17 cellular contexts compared by ENCODE assay signal in the genomic region with DNA sequence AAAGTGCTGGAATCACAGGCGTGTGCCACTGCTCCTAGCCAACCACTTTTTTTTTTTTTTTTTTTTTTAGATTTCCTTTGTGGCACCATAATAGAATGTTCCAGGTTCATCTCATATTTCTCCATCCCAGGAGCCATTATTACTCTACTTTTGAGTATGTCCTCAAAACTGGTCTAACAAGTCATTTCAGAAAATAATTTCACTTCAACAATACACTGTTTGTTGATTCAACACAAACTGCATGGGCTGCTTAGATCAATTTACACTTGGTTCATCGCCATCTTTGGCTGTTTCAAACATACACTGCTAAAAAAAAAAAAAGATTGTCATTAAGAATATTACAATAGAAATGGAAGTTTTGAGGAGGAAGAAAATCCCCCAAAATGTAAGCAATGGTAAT. TPM values are rescaled to one million over a fixed set of nuclear protein-coding genes. Genes with fewer than 3 reads are reported as not detected.
DNase-seq lines count a peak whose midpoint lies in the region; ATAC-seq and TF ChIP-seq lines count a peak whose summit lies in the region.
"Had no signal": no experiment of that assay in that cellular context is flagged by ENCODE, and none has a peak within 500 bp of the region (broad histone marks: within the 10 kb centered on the region; RNA-seq: fewer than 3 reads in every experiment).

No MANE protein-coding gene starts in this region.

- H3K4me1 ChIP-seq in esophagus muscularis mucosa, result peaks cover 29 to 90% (median 67%) of the 10 kb centered on the region in 4 donors

- H3K4me3 ChIP-seq in esophagus muscularis mucosa, result no peak overlapping the region
- H3K4me3 ChIP-seq: right lobe of liver, upper lobe of left lung had no signal

- no peak for TF ChIP-seq EP300 in esophagus muscularis mucosa (IDR thresholded peaks at IDR 0.05)

- TF ChIP-seq CTCF in C4-2B (conservative IDR thresholded peaks at IDR 0.05) (no peak), esophagus muscularis mucosa (IDR thresholded peaks at IDR 0.05) (no peak)

- intact Hi-C loops in esophagus muscularis mucosa (cut with DNase I), result no loop called here

- DNase-seq in DMS79 treated with DMSO at 0.1 percent for 48 hours (lab: John Stamatoyannopoulos, UW), result peak; percentile 5
- peak; percentile 92 for DNase-seq in NCI-H748 (lab: John Stamatoyannopoulos, UW; ENCODE audit: unreplicated experiment)
- no peak for DNase-seq in esophagus muscularis mucosa (ENCODE audit: extremely low spot score)
- no peak for DNase-seq in stimulated activated CD4-positive, alpha-beta T cell treated with anti-CD3 and anti-CD28 coated beads, Interleukin-4, amount 100 ng/mL, for 24 hours
- DNase-seq in substantia nigra (lab: John Stamatoyannopoulos, UW), result no peak
- DNase-seq in activated CD4-positive, CD25-positive, alpha-beta regulatory T cell (lab: John Stamatoyannopoulos, UW), result no peak
- DNase-seq: activated B cell treated with CpG ODN at 0.5 μM for 24 hours; activated naive CD4-positive, alpha-beta T cell; DMS 273 treated with DMSO at 0.1 percent for 48 hours; mesendoderm; NCI-H446 treated with DMSO at 0.1 percent for 48 hours; right lobe of liver; stimulated activated CD4-positive, alpha-beta T cell treated with anti-CD3 and anti-CD28 coated beads, Interleukin-4, amount 100 ng/mL, for 1 hour; T-cell; upper lobe of left lung had no signal

- no peak for TF ChIP-seq POLR2A in esophagus muscularis mucosa (IDR thresholded peaks at IDR 0.05; ENCODE audit: low read depth)

- no peaks in the 10 kb centered on the region for H3K9me3 ChIP-seq in esophagus muscularis mucosa
- H3K9me3 ChIP-seq: right lobe of liver, upper lobe of left lung had no signal

- no peaks in the 10 kb centered on the region for H3K27me3 ChIP-seq in esophagus muscularis mucosa
- H3K27me3 ChIP-seq: right lobe of liver, upper lobe of left lung had no signal

- no peak for ATAC-seq in GM19397 (IDR thresholded peaks at IDR 0.05; ENCODE audit: unreplicated experiment)
- ATAC-seq: right lobe of liver, T-cell had no signal

- peaks cover 0 to 46% (median 21%) of the 10 kb centered on the region in 4 donors for H3K36me3 ChIP-seq in esophagus muscularis mucosa

- H3K27ac ChIP-seq in C4-2B, result peak overlapping the region; percentile 77
- H3K27ac ChIP-seq in esophagus muscularis mucosa (replicated peaks in 1 of 4), result peak overlapping the region; percentile 86 to 93 (median 90)
- H3K27ac ChIP-seq in substantia nigra (ENCODE audit: low read depth, low read length, poor library complexity, severe bottlenecking), result no peak overlapping the region
- H3K27ac ChIP-seq: right lobe of liver had no signal

- WGBS in esophagus muscularis mucosa, result 96% methylated on average over 2 of the region's 2 CpGs

RNA-seq across cellular contexts. Expression of a gene that starts 57.9 kb away (rescaled TPM):
- 100 to 1,000 TPM; 283 to 347 (median 336) TPM for total RNA-seq in esophagus muscularis mucosa

Comparison
In these comparisons a context has a peak if more than half of its experiments do, and no peak if none do; other contexts are left out.
1. DNase-seq: peak in DMS79 treated with DMSO at 0.1 percent for 48 hours (single experiment) and NCI-H748 (single experiment); none in esophagus muscularis mucosa (single experiment), stimulated activated CD4-positive, alpha-beta T cell treated with anti-CD3 and anti-CD28 coated beads, Interleukin-4, amount 100 ng/mL, for 24 hours (single experiment), substantia nigra (0 of 49) and activated CD4-positive, CD25-positive, alpha-beta regulatory T cell (0 of 4).